10 cellular contexts compared by ENCODE assay signal in the genomic region with DNA sequence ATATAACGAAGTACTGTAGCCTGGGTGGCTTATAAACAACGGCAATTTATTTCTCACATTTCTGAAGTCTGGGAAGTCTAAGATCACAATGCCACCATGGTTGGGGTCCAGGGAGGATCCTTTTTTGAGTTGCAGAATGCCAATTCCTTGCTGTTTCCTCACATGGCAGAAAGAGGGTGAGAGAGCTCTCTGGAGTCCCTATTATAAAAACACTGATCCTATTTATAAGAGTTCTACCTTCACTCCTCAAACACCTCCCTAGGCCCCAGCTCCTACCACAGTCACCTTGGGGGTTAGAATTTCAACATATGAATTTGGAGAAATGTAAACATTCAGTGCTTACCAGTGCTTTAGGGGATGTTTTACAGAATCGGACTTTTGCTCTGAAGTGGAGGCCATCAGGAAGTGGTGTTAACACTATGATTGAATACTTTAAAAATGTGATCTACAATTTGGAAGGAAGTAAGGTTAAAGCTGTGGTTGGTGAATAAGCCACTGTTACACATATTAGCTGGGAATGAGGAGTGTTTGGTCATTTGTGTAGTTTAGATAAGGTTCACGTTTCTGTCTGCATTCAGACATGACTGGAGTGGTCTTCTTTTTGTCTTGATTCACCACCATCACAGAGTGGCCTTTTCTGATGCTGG.
DNase-seq lines count a peak whose midpoint lies in the region; ATAC-seq, FAIRE-seq and TF ChIP-seq lines count a peak whose summit lies in the region.
"Had no signal": no experiment of that assay in that cellular context is flagged by ENCODE, and none has a peak within 500 bp of the region (broad histone marks: within the 10 kb centered on the region; RNA-seq: fewer than 3 reads in every experiment).

No MANE protein-coding gene starts in this region.

- peak overlapping the region; percentile 19; the same call in 1 of the 2 replicates for H3K27ac Mint-ChIP-seq in HFFc6

- no peak for TF ChIP-seq POLR2A in tibial nerve (IDR thresholded peaks at IDR 0.05)
- no peak for TF ChIP-seq POLR2A in GM12891 (IDR thresholded peaks at IDR 0.05; ENCODE audit: low read depth, low read length)

- H3K27me3 Mint-ChIP-seq in HFFc6 (ENCODE audit: insufficient read depth): no peaks in the 10 kb centered on the region; the same call in 1 of the 2 replicates

- no peak for ATAC-seq in GM19452 (IDR thresholded peaks at IDR 0.05; ENCODE audit: unreplicated experiment)

- no peaks in the 10 kb centered on the region for H3K27me3 ChIP-seq in tibial nerve

- H3K9me3 ChIP-seq in tibial nerve: no peaks in the 10 kb centered on the region

- H3K4me1 Mint-ChIP-seq in HFFc6 (ENCODE audit: low read depth): peaks cover 18% of the 10 kb centered on the region

- H3K4me3 Mint-ChIP-seq in HFFc6: no peak overlapping the region

- H3K27ac ChIP-seq in tibial nerve: no peak overlapping the region

- H3K4me3 ChIP-seq in tibial nerve: no peak overlapping the region

- FAIRE-seq in GM12891 (lab: Jason Lieb, UNC): no peak

- peak; percentile 67 for DNase-seq in ACHN
- peak; percentile 25 for DNase-seq in HFFc6
- DNase-seq in astrocyte of the hippocampus (ENCODE audit: low read depth, low spot score): peak; percentile 73
- peak; percentile 90 for DNase-seq in kidney glomerular epithelial cell (lab: John Stamatoyannopoulos, UW)
- no peak for DNase-seq in tibial nerve (ENCODE audit: low spot score in 2 of 2)
- no peak for DNase-seq in GM12891 (ENCODE audit: insufficient read length, low spot score)
- DNase-seq in NCI-H1694 treated with DMSO at 0.1 percent for 48 hours (lab: John Stamatoyannopoulos, UW): no peak
- DNase-seq: NCI-H1930, SIG-M5 had no signal

- no peaks in the 10 kb centered on the region for H3K36me3 Mint-ChIP-seq in HFFc6 (ENCODE audit: low read depth)

- no peaks in the 10 kb centered on the region for H3K36me3 ChIP-seq in tibial nerve

- WGBS in tibial nerve, 2 donors: 47 to 52% methylated on average over 4 of the region's 4 CpGs

- H3K9me3 Mint-ChIP-seq in HFFc6: no peaks in the 10 kb centered on the region; the same call in 1 of the 2 replicates

- no peak for TF ChIP-seq EP300 in tibial nerve (IDR thresholded peaks at IDR 0.05)

- in situ Hi-C loops in ACHN (cut with HindIII; ENCODE audit: low pct_ligation_motif_present, low pct_unique_long_range_greater_than_20kb, low sequenced_read_pairs): no loop called here

- TF ChIP-seq CTCF in HFFc6 (IDR thresholded peaks at IDR 0.05): no peak
- no peak for TF ChIP-seq CTCF in tibial nerve (IDR thresholded peaks at IDR 0.05)

- peaks cover 0 to 6% (median 2%) of the 10 kb centered on the region in 4 donors for H3K4me1 ChIP-seq in tibial nerve

TF ChIP-seq in GM12891, 5 proteins besides CTCF, POLR2A, EP300 and RAD21:
- no peak for TF ChIP-seq TAF1 (IDR thresholded peaks at IDR 0.05; ENCODE audit: low read depth, low read length)
- no peak for TF ChIP-seq POLR2AphosphoS5 (IDR thresholded peaks at IDR 0.05; ENCODE audit: low read depth, low read length)
- no peak for TF ChIP-seq PAX5 (IDR thresholded peaks at IDR 0.05; ENCODE audit: insufficient read depth, low read length, severe bottlenecking)
- TF ChIP-seq SPI1 (IDR thresholded peaks at IDR 0.05; ENCODE audit: low read depth, low read length): no peak
- no peak for TF ChIP-seq POU2F2 (IDR thresholded peaks at IDR 0.05; ENCODE audit: low read depth, low read length)

Comparison
In these comparisons a context has a peak if more than half of its experiments do, and no peak if none do; other contexts are left out.
1. DNase-seq: peak in ACHN (single experiment), HFFc6 (single experiment), astrocyte of the hippocampus (single experiment) and kidney glomerular epithelial cell (single experiment); none in tibial nerve (0 of 2), GM12891 (single experiment) and NCI-H1694 treated with DMSO at 0.1 percent for 48 hours (single experiment).